In genomic region chr16:89334461-89334860, GRCh38 we compare ENCODE assay signal across 10 cellular contexts.
DNase-seq lines count a peak whose midpoint lies in the region; ATAC-seq and TF ChIP-seq lines count a peak whose summit lies in the region.
"Had no signal": no experiment of that assay in that cellular context is flagged by ENCODE, and none has a peak within 500 bp of the region (broad histone marks: within the 10 kb centered on the region; RNA-seq: fewer than 3 reads in every experiment).

No MANE protein-coding gene starts in this region.

- H3K27me3 Mint-ChIP-seq in HFFc6 (ENCODE audit: insufficient read depth) (peaks cover 7% of the 10 kb centered on the region), immature natural killer cell (ENCODE audit: low read depth in 3 of 3) (peaks cover 2 to 12% (median 3%) of the 10 kb centered on the region in 3 donors)
- H3K27me3 Mint-ChIP-seq in activated naive CD8-positive, alpha-beta T cell treated with anti-CD3 and anti-CD28 coated beads, Interleukin-2, amount 50 U/mL, for 24 hours, result no peaks in the 10 kb centered on the region

- no peaks in the 10 kb centered on the region for H3K9me3 Mint-ChIP-seq in HFFc6
- no peaks in the 10 kb centered on the region for H3K9me3 Mint-ChIP-seq in activated naive CD8-positive, alpha-beta T cell treated with anti-CD3 and anti-CD28 coated beads, Interleukin-2, amount 50 U/mL, for 24 hours
- H3K9me3 Mint-ChIP-seq in immature natural killer cell, result no peaks in the 10 kb centered on the region

- no peak overlapping the region for H3K4me3 ChIP-seq in skeletal muscle satellite cell (ENCODE audit: low read length)
- H3K4me3 ChIP-seq: Peyer's patch had no signal

- no peak for ATAC-seq in activated naive CD8-positive, alpha-beta T cell treated with anti-CD3 and anti-CD28 coated beads, Interleukin-2, amount 50 U/mL, for 24 hours
- ATAC-seq in GM21619 (IDR thresholded peaks at IDR 0.05; ENCODE audit: unreplicated experiment) (no peak), GM19455 (IDR thresholded peaks at IDR 0.05; ENCODE audit: unreplicated experiment) (no peak)

- H3K4me1 ChIP-seq in skeletal muscle satellite cell (ENCODE audit: control insufficient read depth, insufficient read depth, low read length), result peaks cover 45% of the 10 kb centered on the region

- H3K36me3 ChIP-seq in skeletal muscle satellite cell (ENCODE audit: insufficient read depth, low read length), result no peaks in the 10 kb centered on the region
- H3K36me3 ChIP-seq: Peyer's patch had no signal

- DNase-seq in HFFc6 (no peak), immature natural killer cell (no peak), 8988T (no peak), NCI-H446 treated with DMSO at 0.1 percent for 48 hours (lab: John Stamatoyannopoulos, UW) (no peak)
- DNase-seq in activated naive CD8-positive, alpha-beta T cell treated with anti-CD3 and anti-CD28 coated beads, Interleukin-2, amount 50 U/mL, for 24 hours, result no peak
- DNase-seq: stimulated activated CD4-positive, alpha-beta T cell treated with anti-CD3 and anti-CD28 coated beads, Interleukin-4, amount 100 ng/mL, for 4 hours had no signal

- H3K27me3 ChIP-seq in skeletal muscle satellite cell (ENCODE audit: control insufficient read depth, insufficient read depth, low read length), result no peaks in the 10 kb centered on the region
- H3K27me3 ChIP-seq: Peyer's patch had no signal

- H3K4me3 Mint-ChIP-seq in HFFc6 (peak overlapping the region; percentile 70; the same call in 1 of the 2 replicates), immature natural killer cell (peak overlapping the region in 4 of 5 donors; percentile 40 to 63 (median 54))
- no peak overlapping the region for H3K4me3 Mint-ChIP-seq in activated naive CD8-positive, alpha-beta T cell treated with anti-CD3 and anti-CD28 coated beads, Interleukin-2, amount 50 U/mL, for 24 hours

- peak overlapping the region; percentile 29 for H3K4me2 ChIP-seq in skeletal muscle satellite cell (ENCODE audit: low read length)

- peak overlapping the region; percentile 83 for H3K27ac Mint-ChIP-seq in HFFc6
- peak overlapping the region; percentile 82 for H3K27ac Mint-ChIP-seq in activated naive CD8-positive, alpha-beta T cell treated with anti-CD3 and anti-CD28 coated beads, Interleukin-2, amount 50 U/mL, for 24 hours
- peak overlapping the region; percentile 61 to 87 (median 72) for H3K27ac Mint-ChIP-seq in immature natural killer cell

- peak overlapping the region; percentile 55 for H3K9ac ChIP-seq in skeletal muscle satellite cell (ENCODE audit: low read depth, low read length)

- H3K4me1 Mint-ChIP-seq in HFFc6 (ENCODE audit: low read depth) (peaks cover 68% of the 10 kb centered on the region), immature natural killer cell (peaks cover 73 to 91% of the 10 kb centered on the region in 2 donors)
- peaks cover 84% of the 10 kb centered on the region for H3K4me1 Mint-ChIP-seq in activated naive CD8-positive, alpha-beta T cell treated with anti-CD3 and anti-CD28 coated beads, Interleukin-2, amount 50 U/mL, for 24 hours

- TF ChIP-seq CTCF in HFFc6 (IDR thresholded peaks at IDR 0.05), result no peak

- H3K36me3 Mint-ChIP-seq in HFFc6 (ENCODE audit: low read depth) (no peaks in the 10 kb centered on the region), immature natural killer cell (no peaks in the 10 kb centered on the region)
- H3K36me3 Mint-ChIP-seq in activated naive CD8-positive, alpha-beta T cell treated with anti-CD3 and anti-CD28 coated beads, Interleukin-2, amount 50 U/mL, for 24 hours (ENCODE audit: low read depth), result no peaks in the 10 kb centered on the region

- no peaks in the 10 kb centered on the region for H3K9me3 ChIP-seq in skeletal muscle satellite cell (replicated peaks; ENCODE audit: low read length)
- H3K9me3 ChIP-seq: Peyer's patch had no signal
